In genomic region chr4:170058745-170059144, GRCh38 we compare ENCODE assay signal across 28 cellular contexts. TPM values are rescaled to one million over a fixed set of nuclear protein-coding genes. Genes with fewer than 3 reads are reported as not detected.
DNase-seq lines count a peak whose midpoint lies in the region; ATAC-seq, FAIRE-seq and TF ChIP-seq lines count a peak whose summit lies in the region.
"Had no signal": no experiment of that assay in that cellular context is flagged by ENCODE, and none has a peak within 500 bp of the region (broad histone marks: within the 10 kb centered on the region; RNA-seq: fewer than 3 reads in every experiment).

No MANE protein-coding gene starts in this region.

- no TSS peak for BruUV-seq in A673 (replicated peaks; lab: Mats Ljungman, UMichigan)

- no peak for TF ChIP-seq POLR2A in A549 (IDR thresholded peaks at IDR 0.05; ENCODE audit: low read length)

- no peak for DNase-seq in A549 (ENCODE audit: low read depth in 1 of 2, low spot score in 1 of 2)
- DNase-seq in A673 (ENCODE audit: low spot score) = peak; percentile 13
- DNase-seq in SK-N-MC (ENCODE audit: low read depth, low spot score) = peak; percentile 40
- no peak for DNase-seq in NCI-H226
- no peak for DNase-seq in activated CD4-positive, alpha-beta T cell treated with anti-CD3 and anti-CD28 coated beads for 1 hour
- DNase-seq: 8988T; ACHN; BE2C; C1 segment of cervical spinal cord; CD4-positive, alpha-beta memory T cell; CD4-positive, CD25-positive, alpha-beta regulatory T cell; CD8-positive, alpha-beta memory T cell; COR-L47; DMS 273 treated with DMSO at 0.1 percent for 48 hours; DMS153; DMS53; DMS79; DND-41; EL; GDM1 had no signal

- H3K9me3 ChIP-seq in A549 = no peaks in the 10 kb centered on the region
- no peaks in the 10 kb centered on the region for H3K9me3 ChIP-seq in A673 (ENCODE audit: low read depth, low read length, poor library complexity, severe bottlenecking)
- no peaks in the 10 kb centered on the region for H3K9me3 ChIP-seq in SK-N-MC (ENCODE audit: low read depth, low read length)
- H3K9me3 ChIP-seq: BE2C, BLaER1 had no signal

- H3K4me3 Mint-ChIP-seq in brain = peak overlapping the region in 1 of 5 experiments; percentile 8
- H3K4me3 Mint-ChIP-seq: CD14-positive monocyte; CD4-positive, alpha-beta memory T cell; CD4-positive, CD25-positive, alpha-beta regulatory T cell; CD8-positive, alpha-beta memory T cell had no signal

- H3K4me1 ChIP-seq in A549 = no peaks in the 10 kb centered on the region
- no peaks in the 10 kb centered on the region for H3K4me1 ChIP-seq in A673 (ENCODE audit: insufficient read depth, low read length, poor library complexity, severe bottlenecking)
- H3K4me1 ChIP-seq: BE2C, BLaER1 had no signal

- no peaks in the 10 kb centered on the region for H3K9me3 Mint-ChIP-seq in brain
- H3K9me3 Mint-ChIP-seq: CD14-positive monocyte; CD4-positive, alpha-beta memory T cell; CD8-positive, alpha-beta memory T cell had no signal

- POLR2A ChIA-PET in A549 (lab: Yijun Ruan, JAX) = no interaction called here
- POLR2A ChIA-PET in A673 (lab: Charles Lee; ENCODE audit: low non-redundant PET) = no interaction called here

- CTCF ChIA-PET in A549 (lab: Yijun Ruan, JAX) (interaction anchor here (1.8 kb wide), 1 partner anchor 249 kb away, joined by 6 read pairs; no protein-coding TSS in a partner anchor), A673 (lab: Charles Lee) (no interaction called here)

- H3K4me3 ChIP-seq in A549 (no peak overlapping the region), A673 (ENCODE audit: low read depth, low read length, poor library complexity, severe bottlenecking) (no peak overlapping the region), SK-N-MC (peak overlapping the region; percentile 61)
- H3K4me3 ChIP-seq: BLaER1, GM12878 had no signal

- H3K4me1 Mint-ChIP-seq in brain = peaks cover 8% of the 10 kb centered on the region
- H3K4me1 Mint-ChIP-seq: CD14-positive monocyte; CD4-positive, alpha-beta memory T cell; CD4-positive, CD25-positive, alpha-beta regulatory T cell; CD8-positive, alpha-beta memory T cell had no signal

- no peaks in the 10 kb centered on the region for H3K27me3 ChIP-seq in A673 (replicated peaks; ENCODE audit: insufficient read depth, low read depth, low read length, poor library complexity)
- H3K27me3 ChIP-seq: BE2C, BLaER1 had no signal

- peak overlapping the region in 3 of 5 experiments; percentile 63 to 67 (median 64) for H3K27ac Mint-ChIP-seq in brain
- H3K27ac Mint-ChIP-seq: CD14-positive monocyte; CD4-positive, alpha-beta memory T cell; CD4-positive, CD25-positive, alpha-beta regulatory T cell; CD8-positive, alpha-beta memory T cell had no signal

- H3K9ac ChIP-seq in SK-N-MC (ENCODE audit: insufficient read length) = peak overlapping the region; percentile 38
- H3K9ac ChIP-seq: BLaER1 had no signal

- TF ChIP-seq CTCF in A549 (IDR thresholded peaks at IDR 0.05) (no peak), A673 (conservative IDR thresholded peaks at IDR 0.05; ENCODE audit: low read depth, low read length) (no peak), brain (conservative IDR thresholded peaks at IDR 0.05) (no peak)

- WGBS in A549 (ENCODE audit: missing lambda C conversion rate) = 89% methylated on average over 4 of the region's 4 CpGs

- FAIRE-seq in A549 (lab: Jason Lieb, UNC) = no peak
- FAIRE-seq: A204.1, GM12878, GM12892, GM18507 had no signal

- peaks cover 50% of the 10 kb centered on the region for H3K36me3 Mint-ChIP-seq in brain
- H3K36me3 Mint-ChIP-seq: CD14-positive monocyte; CD4-positive, alpha-beta memory T cell; CD4-positive, CD25-positive, alpha-beta regulatory T cell; CD8-positive, alpha-beta memory T cell had no signal

- no peaks in the 10 kb centered on the region for H3K27me3 Mint-ChIP-seq in brain

- H3K36me3 ChIP-seq in A673 (ENCODE audit: insufficient read depth, low read length, poor library complexity, severe bottlenecking) (no peaks in the 10 kb centered on the region), SK-N-MC (ENCODE audit: insufficient read depth, low read length) (no peaks in the 10 kb centered on the region)

- intact Hi-C loops in A673 (cut with micrococcal nuclease; ENCODE audit: unreplicated experiment) = no loop called here

- no peak overlapping the region for H3K4me2 ChIP-seq in A549
- H3K4me2 ChIP-seq: BLaER1 had no signal

- TF ChIP-seq EP300 in A549 (IDR thresholded peaks at IDR 0.05) = no peak

- ATAC-seq in A549 (no peak), HG03280 (IDR thresholded peaks at IDR 0.05; ENCODE audit: unreplicated experiment) (no peak)
- ATAC-seq: GM12878 had no signal

- TF ChIP-seq RAD21 in A549 (conservative IDR thresholded peaks at IDR 0.05 in 1 of 2, IDR thresholded peaks at IDR 0.05 in 1 of 2) = no peak

- H3K27ac ChIP-seq in A549 (no peak overlapping the region), A673 (ENCODE audit: low read depth, low read length, poor library complexity, severe bottlenecking) (no peak overlapping the region), SK-N-MC (peak overlapping the region; percentile 83)
- H3K27ac ChIP-seq: BLaER1 had no signal

TF ChIP-seq in A549, 52 proteins besides CTCF, POLR2A, EP300 and RAD21:
- TF ChIP-seq, protein P1, sequence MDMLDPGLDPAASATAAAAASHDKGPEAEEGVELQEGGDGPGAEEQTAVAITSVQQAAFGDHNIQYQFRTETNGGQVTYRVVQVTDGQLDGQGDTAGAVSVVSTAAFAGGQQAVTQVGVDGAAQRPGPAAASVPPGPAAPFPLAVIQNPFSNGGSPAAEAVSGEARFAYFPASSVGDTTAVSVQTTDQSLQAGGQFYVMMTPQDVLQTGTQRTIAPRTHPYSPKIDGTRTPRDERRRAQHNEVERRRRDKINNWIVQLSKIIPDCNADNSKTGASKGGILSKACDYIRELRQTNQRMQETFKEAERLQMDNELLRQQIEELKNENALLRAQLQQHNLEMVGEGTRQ (IDR thresholded peaks at IDR 0.05) = no peak
- peak; percentile 55 for TF ChIP-seq MAFK (IDR thresholded peaks at IDR 0.05; ENCODE audit: partially characterized antibody)
- no peak for TF ChIP-seq MAZ (IDR thresholded peaks at IDR 0.05; ENCODE audit: borderline replicate concordance, low read depth, low read length)
- TF ChIP-seq, protein P2, sequence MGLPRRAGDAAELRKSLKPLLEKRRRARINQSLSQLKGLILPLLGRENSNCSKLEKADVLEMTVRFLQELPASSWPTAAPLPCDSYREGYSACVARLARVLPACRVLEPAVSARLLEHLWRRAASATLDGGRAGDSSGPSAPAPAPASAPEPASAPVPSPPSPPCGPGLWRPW (IDR thresholded peaks at IDR 0.05) = no peak
- TF ChIP-seq, protein P3, sequence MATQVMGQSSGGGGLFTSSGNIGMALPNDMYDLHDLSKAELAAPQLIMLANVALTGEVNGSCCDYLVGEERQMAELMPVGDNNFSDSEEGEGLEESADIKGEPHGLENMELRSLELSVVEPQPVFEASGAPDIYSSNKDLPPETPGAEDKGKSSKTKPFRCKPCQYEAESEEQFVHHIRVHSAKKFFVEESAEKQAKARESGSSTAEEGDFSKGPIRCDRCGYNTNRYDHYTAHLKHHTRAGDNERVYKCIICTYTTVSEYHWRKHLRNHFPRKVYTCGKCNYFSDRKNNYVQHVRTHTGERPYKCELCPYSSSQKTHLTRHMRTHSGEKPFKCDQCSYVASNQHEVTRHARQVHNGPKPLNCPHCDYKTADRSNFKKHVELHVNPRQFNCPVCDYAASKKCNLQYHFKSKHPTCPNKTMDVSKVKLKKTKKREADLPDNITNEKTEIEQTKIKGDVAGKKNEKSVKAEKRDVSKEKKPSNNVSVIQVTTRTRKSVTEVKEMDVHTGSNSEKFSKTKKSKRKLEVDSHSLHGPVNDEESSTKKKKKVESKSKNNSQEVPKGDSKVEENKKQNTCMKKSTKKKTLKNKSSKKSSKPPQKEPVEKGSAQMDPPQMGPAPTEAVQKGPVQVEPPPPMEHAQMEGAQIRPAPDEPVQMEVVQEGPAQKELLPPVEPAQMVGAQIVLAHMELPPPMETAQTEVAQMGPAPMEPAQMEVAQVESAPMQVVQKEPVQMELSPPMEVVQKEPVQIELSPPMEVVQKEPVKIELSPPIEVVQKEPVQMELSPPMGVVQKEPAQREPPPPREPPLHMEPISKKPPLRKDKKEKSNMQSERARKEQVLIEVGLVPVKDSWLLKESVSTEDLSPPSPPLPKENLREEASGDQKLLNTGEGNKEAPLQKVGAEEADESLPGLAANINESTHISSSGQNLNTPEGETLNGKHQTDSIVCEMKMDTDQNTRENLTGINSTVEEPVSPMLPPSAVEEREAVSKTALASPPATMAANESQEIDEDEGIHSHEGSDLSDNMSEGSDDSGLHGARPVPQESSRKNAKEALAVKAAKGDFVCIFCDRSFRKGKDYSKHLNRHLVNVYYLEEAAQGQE (IDR thresholded peaks at IDR 0.05) = no peak
- TF ChIP-seq ZNF302 (CRISPR knock-in tag; IDR thresholded peaks at IDR 0.05) = no peak
- TF ChIP-seq, protein P4, sequence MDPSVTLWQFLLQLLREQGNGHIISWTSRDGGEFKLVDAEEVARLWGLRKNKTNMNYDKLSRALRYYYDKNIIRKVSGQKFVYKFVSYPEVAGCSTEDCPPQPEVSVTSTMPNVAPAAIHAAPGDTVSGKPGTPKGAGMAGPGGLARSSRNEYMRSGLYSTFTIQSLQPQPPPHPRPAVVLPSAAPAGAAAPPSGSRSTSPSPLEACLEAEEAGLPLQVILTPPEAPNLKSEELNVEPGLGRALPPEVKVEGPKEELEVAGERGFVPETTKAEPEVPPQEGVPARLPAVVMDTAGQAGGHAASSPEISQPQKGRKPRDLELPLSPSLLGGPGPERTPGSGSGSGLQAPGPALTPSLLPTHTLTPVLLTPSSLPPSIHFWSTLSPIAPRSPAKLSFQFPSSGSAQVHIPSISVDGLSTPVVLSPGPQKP (IDR thresholded peaks at IDR 0.05; ENCODE audit: low read depth, low read length) = no peak
- TF ChIP-seq ZSCAN20 (CRISPR knock-in tag; IDR thresholded peaks at IDR 0.05) = no peak

RNA-seq across cellular contexts. Expression of gene AADAT, which starts 31.0 kb away (rescaled TPM):
- polyA plus RNA-seq in A549 (2011; rRNA removed) (23.2 and 23.4 TPM in 2 replicates), A549 (2017; fragmentation: RNase III; extraction: RNeasy Plus Mini Kit Qiagen cat#74134 plus additional on column Dnase treatment) (8.8 to 9.8 TPM (median 9.6 TPM) in 3 replicates), brain (ENCODE audit: insufficient read depth, low read depth, low replicate concordance) (3.1 TPM)
- polyA plus RNA-seq in A549 (2012; cell fraction: cytosol; rRNA removed) = 5.8 and 6.3 TPM in 2 replicates
- 5.4 and 7.4 TPM in 2 replicates for polyA plus RNA-seq in A549 (2012; cell fraction: nucleus; rRNA removed)
- 2.8 and 4.3 TPM in 2 replicates for polyA minus RNA-seq in A549 (2011; rRNA and poly(A)+ RNA removed)
- 5.4 and 5.6 TPM in 2 replicates for total RNA-seq in A673 (2021)
- total RNA-seq: CD4-positive, alpha-beta memory T cell; CD4-positive, CD25-positive, alpha-beta regulatory T cell; CD8-positive, alpha-beta memory T cell; GM12878 had no signal
- polyA plus RNA-seq: CD14-positive monocyte; CD4-positive, alpha-beta memory T cell; CD4-positive, CD25-positive, alpha-beta regulatory T cell; CD8-positive, alpha-beta memory T cell; GM12878 had no signal

RNA-seq across cellular contexts. Expression of gene MFAP3L, which starts 32.5 kb away (rescaled TPM):
- polyA plus RNA-seq in A549 (2011; rRNA removed) (7.0 and 8.9 TPM in 2 replicates), A549 (2017; fragmentation: RNase III; extraction: RNeasy Plus Mini Kit Qiagen cat#74134 plus additional on column Dnase treatment) (5.1 to 7.5 TPM (median 6.9 TPM) in 3 replicates), brain (ENCODE audit: insufficient read depth, low read depth, low replicate concordance) (4.3 TPM)
- 1.4 and 2.0 TPM in 2 replicates for polyA plus RNA-seq in A549 (2012; cell fraction: cytosol; rRNA removed)
- 2.1 and 3.6 TPM in 2 replicates for polyA plus RNA-seq in A549 (2012; cell fraction: nucleus; rRNA removed)
- 23.7 and 38.4 TPM in 2 replicates for polyA minus RNA-seq in A549 (2011; rRNA and poly(A)+ RNA removed)
- total RNA-seq in A673 (2021) = 7.6 and 8.3 TPM in 2 replicates

Comparison
In these comparisons a context has a peak if more than half of its experiments do, and no peak if none do; other contexts are left out.
1. DNase-seq: peak in A673 (single experiment) and SK-N-MC (single experiment); none in A549 (0 of 2), NCI-H226 (single experiment) and activated CD4-positive, alpha-beta T cell treated with anti-CD3 and anti-CD28 coated beads for 1 hour (single experiment).